1 cellular context compared by ENCODE assay signal in genomic region chr7:76294344-76295024, GRCh38.
TF ChIP-seq lines count a peak whose summit lies in the region.

No MANE protein-coding gene starts in this region.

TF ChIP-seq in HepG2, 621 proteins besides CTCF, POLR2A, EP300 and RAD21 (continued from another document and continues in another):
- TF ChIP-seq THYN1 (CRISPR knock-in tag; IDR thresholded peaks at IDR 0.05; ENCODE audit: borderline replicate concordance, low read depth) (no peak), BRCA1 (CRISPR knock-in tag; IDR thresholded peaks at IDR 0.05) (no peak), ZFYVE20 (CRISPR knock-in tag; IDR thresholded peaks at IDR 0.05; ENCODE audit: borderline replicate concordance, low read depth) (no peak), PATZ1 (CRISPR knock-in tag; IDR thresholded peaks at IDR 0.05) (peak; percentile 40), MATR3 (CRISPR knock-in tag; IDR thresholded peaks at IDR 0.05) (no peak), CENPBD1 (CRISPR knock-in tag; IDR thresholded peaks at IDR 0.05; ENCODE audit: borderline replicate concordance, low read depth) (no peak), IRF1 (CRISPR knock-in tag; IDR thresholded peaks at IDR 0.05; ENCODE audit: low read depth) (no peak), RXRB (CRISPR knock-in tag; IDR thresholded peaks at IDR 0.05; ENCODE audit: borderline replicate concordance) (no peak), TARDBP (CRISPR knock-in tag; IDR thresholded peaks at IDR 0.05) (no peak), ZBTB14 (CRISPR knock-in tag; IDR thresholded peaks at IDR 0.05) (no peak), ZNF839 (CRISPR knock-in tag; IDR thresholded peaks at IDR 0.05; ENCODE audit: borderline replicate concordance) (no peak), ZNF572 (CRISPR knock-in tag; IDR thresholded peaks at IDR 0.05) (no peak), ZNF724P (CRISPR knock-in tag; IDR thresholded peaks at IDR 0.05; ENCODE audit: borderline replicate concordance) (0 out of 2 replicates have a peak, but pooled peaks have one; percentile 40), ZSCAN9 (CRISPR knock-in tag; IDR thresholded peaks at IDR 0.05; ENCODE audit: borderline replicate concordance) (0 out of 2 replicates have a peak, but pooled peaks have one; percentile 21), ZBTB4 (CRISPR knock-in tag; IDR thresholded peaks at IDR 0.05; ENCODE audit: borderline replicate concordance) (no peak), ZBTB2 (CRISPR knock-in tag; IDR thresholded peaks at IDR 0.05; ENCODE audit: low read depth) (no peak), ZNF891 (CRISPR knock-in tag; IDR thresholded peaks at IDR 0.05) (peak; percentile 27; the same call in 1 of the 2 replicates), SAP130 (CRISPR knock-in tag; IDR thresholded peaks at IDR 0.05; ENCODE audit: low read depth) (peak; percentile 64), MXD4 (CRISPR knock-in tag; IDR thresholded peaks at IDR 0.05) (no peak), TP53 (CRISPR knock-in tag; conservative IDR thresholded peaks at IDR 0.05) (no peak), ZNF704 (CRISPR knock-in tag; IDR thresholded peaks at IDR 0.05; ENCODE audit: borderline replicate concordance) (no peak), ZNF20 (CRISPR knock-in tag; IDR thresholded peaks at IDR 0.05) (no peak), MEIS1 (CRISPR knock-in tag; IDR thresholded peaks at IDR 0.05; ENCODE audit: borderline replicate concordance) (0 out of 2 replicates have a peak, but pooled peaks have one; percentile 32), XRCC5 (optimal IDR thresholded peaks at IDR 0.05; ENCODE audit: low read length) (peak; percentile 62), RBFOX2 (IDR thresholded peaks at IDR 0.05; ENCODE audit: low read depth, low read length) (no peak), ZNF607 (CRISPR knock-in tag; IDR thresholded peaks at IDR 0.05; ENCODE audit: borderline replicate concordance) (no peak), POLR2AphosphoS5 (IDR thresholded peaks at IDR 0.05; ENCODE audit: low read depth, low read length) (no peak), HHEX (CRISPR knock-in tag; IDR thresholded peaks at IDR 0.05) (no peak), HCFC1 (IDR thresholded peaks at IDR 0.05; ENCODE audit: low read depth, low read length) (no peak), ZBTB34 (CRISPR knock-in tag; IDR thresholded peaks at IDR 0.05) (no peak), ZHX1 (CRISPR knock-in tag; IDR thresholded peaks at IDR 0.05; ENCODE audit: low read depth) (no peak), ZNF639 (CRISPR knock-in tag; conservative IDR thresholded peaks at IDR 0.05) (no peak), ZNF124 (CRISPR knock-in tag; IDR thresholded peaks at IDR 0.05) (no peak), ZHX2 (IDR thresholded peaks at IDR 0.05; ENCODE audit: low read depth) (no peak), ZHX2 (CRISPR knock-in tag; IDR thresholded peaks at IDR 0.05; ENCODE audit: borderline replicate concordance) (no peak)
